ENCODE assay signal across 1 cellular context in genomic region chr3:8523041-8523440, GRCh38.
TF ChIP-seq lines count a peak whose summit lies in the region.

No MANE protein-coding gene starts in this region.

TF ChIP-seq in IMR-90, 13 proteins besides CTCF, POLR2A, EP300 and RAD21:
- TF ChIP-seq MAZ (IDR thresholded peaks at IDR 0.05; ENCODE audit: borderline replicate concordance, low read depth, low read length) (no peak), BHLHE40 (IDR thresholded peaks at IDR 0.05; ENCODE audit: low read depth, low read length) (no peak), CEBPB (IDR thresholded peaks at IDR 0.05; ENCODE audit: low read depth, low read length) (no peak), SMC3 (IDR thresholded peaks at IDR 0.05; ENCODE audit: low read depth, low read length) (no peak), CHD1 (IDR thresholded peaks at IDR 0.05; ENCODE audit: low read depth, low read length) (no peak), NFE2L2 (IDR thresholded peaks at IDR 0.05; ENCODE audit: low read depth, low read length) (no peak), USF2 (IDR thresholded peaks at IDR 0.05; ENCODE audit: low read depth, low read length) (no peak), FOS (IDR thresholded peaks at IDR 0.05; ENCODE audit: low read depth, low read length) (no peak), RFX5 (IDR thresholded peaks at IDR 0.05; ENCODE audit: low read depth, low read length) (no peak), MAFK (IDR thresholded peaks at IDR 0.05; ENCODE audit: low read depth, low read length) (no peak), MXI1 (IDR thresholded peaks at IDR 0.05; ENCODE audit: borderline replicate concordance, low read depth, low read length) (no peak), RCOR1 (IDR thresholded peaks at IDR 0.05; ENCODE audit: insufficient replicate concordance, low read length) (no peak), ELK1 (IDR thresholded peaks at IDR 0.05; ENCODE audit: borderline replicate concordance, low read depth, low read length) (no peak)
